Comparison of ENCODE assay signal across 21 cellular contexts in genomic region chrX:40449956-40450701, GRCh38.
"Had no signal": no experiment of that assay in that cellular context is flagged by ENCODE, and none has a peak within 500 bp of the region (broad histone marks: within the 10 kb centered on the region; RNA-seq: fewer than 3 reads in every experiment).

No MANE protein-coding gene starts in this region.

- H3K27ac Mint-ChIP-seq: activated naive CD4-positive, alpha-beta T cell treated with anti-CD3 and anti-CD28 coated beads, Interleukin-2, amount 50 U/mL, for 24 hours; brain; naive thymus-derived CD8-positive, alpha-beta T cell; WTC11 had no signal

- H3K4me1 Mint-ChIP-seq: activated naive CD4-positive, alpha-beta T cell treated with anti-CD3 and anti-CD28 coated beads, Interleukin-2, amount 50 U/mL, for 24 hours; WTC11 had no signal

- H3K27me3 ChIP-seq: neutrophil, ovary, upper lobe of left lung had no signal

- H3K4me3 ChIP-seq: left ventricle myocardium inferior, ovary, prostate gland, thoracic aorta, upper lobe of left lung had no signal

- FAIRE-seq: frontal cortex, TTC549 had no signal

- H3K36me3 ChIP-seq: left ventricle myocardium inferior, neutrophil, ovary, prostate gland, thoracic aorta, upper lobe of left lung had no signal

- ATAC-seq: naive thymus-derived CD8-positive, alpha-beta T cell; WTC11 had no signal

- H3K4me1 ChIP-seq: prostate gland had no signal

- DNase-seq: activated gamma-delta T cell treated with Interleukin-2 at 50 U/mL for 16 hours; activated T-cell treated with anti-CD3 and anti-CD28 coated beads, Interleukin-2, amount 50 U/mL, for 1 hour; anterior cingulate cortex; caudate nucleus; effector memory CD4-positive, alpha-beta T cell; glutamatergic neuron; hippocampal formation; left ventricle myocardium inferior; naive thymus-derived CD8-positive, alpha-beta T cell; ovary; stimulated activated CD4-positive, alpha-beta T cell treated with anti-CD3 and anti-CD28 coated beads, Interleukin-4, amount 100 ng/mL, for 24 hours; stimulated activated naive CD4-positive, alpha-beta T cell treated with Interleukin-2 at 50 U/mL for 16 hours; upper lobe of left lung had no signal

- H3K4me3 Mint-ChIP-seq: activated naive CD4-positive, alpha-beta T cell treated with anti-CD3 and anti-CD28 coated beads, Interleukin-2, amount 50 U/mL, for 24 hours; brain; naive thymus-derived CD8-positive, alpha-beta T cell; WTC11 had no signal

- H3K9me3 Mint-ChIP-seq: activated naive CD4-positive, alpha-beta T cell treated with anti-CD3 and anti-CD28 coated beads, Interleukin-2, amount 50 U/mL, for 24 hours had no signal

- H3K36me3 Mint-ChIP-seq: brain had no signal

- H3K27me3 Mint-ChIP-seq: activated naive CD4-positive, alpha-beta T cell treated with anti-CD3 and anti-CD28 coated beads, Interleukin-2, amount 50 U/mL, for 24 hours; naive thymus-derived CD8-positive, alpha-beta T cell had no signal

- H3K27ac ChIP-seq: left ventricle myocardium inferior, neutrophil, ovary, prostate gland, thoracic aorta, upper lobe of left lung had no signal

- H3K9me3 ChIP-seq: left ventricle myocardium inferior, neutrophil, ovary, prostate gland, thoracic aorta, upper lobe of left lung had no signal
